In genomic region chr14:24817638-24818053, GRCh38 we compare ENCODE assay signal across 9 cellular contexts.
DNase-seq lines count a peak whose midpoint lies in the region; ATAC-seq, FAIRE-seq and TF ChIP-seq lines count a peak whose summit lies in the region.
"Had no signal": no experiment of that assay in that cellular context is flagged by ENCODE, and none has a peak within 500 bp of the region (broad histone marks: within the 10 kb centered on the region; RNA-seq: fewer than 3 reads in every experiment).

No MANE protein-coding gene starts in this region.

- H3K27me3 ChIP-seq in duodenal mucosa (ENCODE audit: control insufficient read depth in 1 of 2, insufficient read depth in 2 of 2, low read length in 2 of 2) (no peaks in the 10 kb centered on the region), lower lobe of right lung (ENCODE audit: low read depth) (no peaks in the 10 kb centered on the region)

- peak; percentile 73 for TF ChIP-seq CTCF in AG09309 (IDR thresholded peaks at IDR 0.05; ENCODE audit: control insufficient read depth, insufficient read depth, low read depth, low read length, missing control alignments)
- TF ChIP-seq CTCF in lower lobe of right lung (IDR thresholded peaks at IDR 0.05) = peak; percentile 16

- H3K9me3 ChIP-seq in duodenal mucosa (ENCODE audit: control insufficient read depth in 1 of 2, low read length in 2 of 2) (no peaks in the 10 kb centered on the region), lower lobe of right lung (no peaks in the 10 kb centered on the region)

- H3K4me3 ChIP-seq in AG09309 (ENCODE audit: control insufficient read depth, low read depth, low read length) (no peak overlapping the region), duodenal mucosa (ENCODE audit: low read depth in 1 of 2, low read length in 2 of 2) (peak overlapping the region; percentile 44 to 55), lower lobe of right lung (no peak overlapping the region)

- H3K27ac ChIP-seq in duodenal mucosa (ENCODE audit: low read depth, low read length) (peak overlapping the region; percentile 1), lower lobe of right lung (no peak overlapping the region)

- intact Hi-C loops in lower lobe of right lung (cut with DNase I) = no loop called here

- H3K4me1 ChIP-seq in duodenal mucosa (ENCODE audit: control insufficient read depth in 1 of 2, insufficient read depth in 2 of 2, low read length in 2 of 2) (peaks cover 69 to 73% of the 10 kb centered on the region in 2 donors), lower lobe of right lung (peaks cover 12% of the 10 kb centered on the region)

- peak in 1 of 2 donors; percentile 6 for ATAC-seq in lower lobe of right lung

- no peak overlapping the region for H3K9ac ChIP-seq in duodenal mucosa (ENCODE audit: low read depth in 1 of 2, low read length in 2 of 2)

- no peak for DNase-seq in AG09309 (ENCODE audit: low read depth)
- DNase-seq in HTR-8/SVneo (ENCODE audit: insufficient read length, low spot score) = peak; percentile 55
- DNase-seq in lower lobe of right lung = no peak
- DNase-seq in NCI-H187 treated with DMSO at 0.1 percent for 48 hours (lab: John Stamatoyannopoulos, UW) = no peak
- no peak for DNase-seq in activated naive CD4-positive, alpha-beta T cell (lab: John Stamatoyannopoulos, UW)
- DNase-seq in activated CD4-positive, CD25-positive, alpha-beta regulatory T cell (lab: John Stamatoyannopoulos, UW) = no peak
- DNase-seq in GM19239 (ENCODE audit: insufficient read length, low spot score) = no peak
- DNase-seq: activated CD8-positive, alpha-beta memory T cell treated with anti-CD3 and anti-CD28 coated beads, Interleukin-2, amount 50 U/mL, for 48 hours had no signal

- FAIRE-seq in HTR-8/SVneo (lab: Jason Lieb, UNC) = no peak
- FAIRE-seq in GM19239 (lab: Jason Lieb, UNC) = no peak

- no peaks in the 10 kb centered on the region for H3K36me3 ChIP-seq in duodenal mucosa (ENCODE audit: control insufficient read depth in 1 of 2, insufficient read depth in 2 of 2, low read length in 2 of 2)
- no peaks in the 10 kb centered on the region for H3K36me3 ChIP-seq in lower lobe of right lung

Comparison
In these comparisons a context has a peak if more than half of its experiments do, and no peak if none do; other contexts are left out.
1. H3K4me3 ChIP-seq: peak in duodenal mucosa (2 of 2); none in AG09309 (single experiment) and lower lobe of right lung (single experiment).